In the genomic region with DNA sequence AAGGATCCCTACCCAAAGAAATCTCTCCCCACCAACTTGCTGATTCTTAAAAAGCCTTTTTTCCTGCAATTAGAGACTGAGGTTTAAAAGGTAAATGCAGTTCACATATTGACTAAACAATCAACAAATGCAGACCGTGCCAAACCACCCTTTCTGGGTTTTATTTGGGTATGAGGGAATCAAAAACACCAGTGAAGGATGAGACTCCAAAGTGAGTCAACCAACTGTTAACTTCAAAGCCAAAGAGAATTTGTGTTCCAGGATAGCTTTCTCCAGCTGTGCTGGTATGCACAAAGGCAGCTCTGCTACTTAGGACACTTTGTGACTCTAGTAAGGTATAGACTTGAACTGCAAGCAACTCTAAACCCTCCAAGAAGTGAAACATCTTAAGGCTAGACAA, we compare ENCODE assay signal across 28 cellular contexts. TPM values are rescaled to one million over a fixed set of nuclear protein-coding genes. Genes with fewer than 3 reads are reported as not detected.
"Had no signal": no experiment of that assay in that cellular context is flagged by ENCODE, and none has a peak within 500 bp of the region (broad histone marks: within the 10 kb centered on the region; RNA-seq: fewer than 3 reads in every experiment).

No MANE protein-coding gene starts in this region.

- H3K27ac ChIP-seq: ascending aorta, brain microvascular endothelial cell, cardiac muscle cell, SJSA1 had no signal

- H3K4me3 ChIP-seq: ascending aorta, cardiac muscle cell, K562, SJSA1 had no signal

- H3K9me3 ChIP-seq: ascending aorta, SJSA1 had no signal

- H3K4me3 Mint-ChIP-seq: activated CD8-positive, alpha-beta T cell treated with anti-CD3 and anti-CD28 coated beads, Interleukin-2, amount 10 ng/mL, durations not matched to agents 7 days and 5 days; activated naive CD4-positive, alpha-beta T cell treated with anti-CD3 and anti-CD28 coated beads, Interleukin-2, amount 50 U/mL, for 24 hours; activated T-helper 1 cell treated with anti-CD3 and anti-CD28 coated beads, Interleukin-12 subunit alpha, Interleukin-12 subunit beta, Interleukin-2, Interleukin-4 antibody, amounts not matched to agents 30 ng/mL and 10 ng/mL and 1 ng/mL, durations not matched to agents 14 hours and 24 hours and 36 hours; T-helper 1 cell treated with Interleukin-12 subunit alpha and Interleukin-12 subunit beta and Interleukin-4 antibody, amounts not matched to agents 30 μg/mL and 1 μg/mL, for 36 hours had no signal

- H3K27me3 ChIP-seq: ascending aorta, brain microvascular endothelial cell, cardiac muscle cell, SJSA1 had no signal

- H3K27ac Mint-ChIP-seq: activated CD8-positive, alpha-beta T cell treated with anti-CD3 and anti-CD28 coated beads, Interleukin-2, amount 10 ng/mL, durations not matched to agents 7 days and 5 days; activated naive CD4-positive, alpha-beta T cell treated with anti-CD3 and anti-CD28 coated beads, Interleukin-2, amount 50 U/mL, for 24 hours; activated T-helper 1 cell treated with anti-CD3 and anti-CD28 coated beads, Interleukin-12 subunit alpha, Interleukin-12 subunit beta, Interleukin-2, Interleukin-4 antibody, amounts not matched to agents 30 ng/mL and 10 ng/mL and 1 ng/mL, durations not matched to agents 14 hours and 24 hours and 36 hours; T-helper 1 cell treated with Interleukin-12 subunit alpha and Interleukin-12 subunit beta and Interleukin-4 antibody, amounts not matched to agents 30 μg/mL and 1 μg/mL, for 36 hours had no signal

- ATAC-seq: activated CD8-positive, alpha-beta T cell treated with anti-CD3 and anti-CD28 coated beads, Interleukin-2, amount 10 ng/mL, durations not matched to agents 7 days and 5 days; K562; Panc1; Right ventricle myocardium inferior; SK-N-SH treated with all-trans-retinoic acid at 6 μM for 48 hours had no signal

- DNase-seq: activated CD4-positive, alpha-beta T cell treated with anti-CD3 and anti-CD28 coated beads for 48 hours; activated CD4-positive, alpha-beta T cell treated with anti-CD3 and anti-CD28 coated beads, Interleukin-2, amount 50 U/mL, for 4 hours; activated CD4-positive, CD25-positive, alpha-beta regulatory T cell treated with anti-CD3 and anti-CD28 coated beads, Interleukin-2, amount 50 U/mL, for 72 hours; activated CD8-positive, alpha-beta memory T cell treated with anti-CD3 and anti-CD28 coated beads, Interleukin-2, amount 50 U/mL, for 48 hours; activated CD8-positive, alpha-beta T cell treated with anti-CD3 and anti-CD28 coated beads, Interleukin-2, amount 10 ng/mL, durations not matched to agents 7 days and 5 days; activated effector memory CD4-positive, alpha-beta T cell treated with Interleukin-2 at 50 U/mL for 16 hours; activated naive CD4-positive, alpha-beta T cell; activated T-cell treated with anti-CD3 and anti-CD28 coated beads, Interleukin-2, amount 50 U/mL, for 1 hour; brain microvascular endothelial cell; Karpas-422; MV-4-11; NCI-H1092 treated with DMSO at 0.1 percent for 48 hours; NCI-H1436; NCI-H1694 treated with DMSO at 0.1 percent for 48 hours; NCI-H2029 treated with DMSO at 0.1 percent for 48 hours; NCI-H510A treated with DMSO at 0.1 percent for 48 hours; NCI-H69; RPMI8226 had no signal

- H3K9me3 Mint-ChIP-seq: activated naive CD4-positive, alpha-beta T cell treated with anti-CD3 and anti-CD28 coated beads, Interleukin-2, amount 50 U/mL, for 24 hours; activated T-helper 1 cell treated with anti-CD3 and anti-CD28 coated beads, Interleukin-12 subunit alpha, Interleukin-12 subunit beta, Interleukin-2, Interleukin-4 antibody, amounts not matched to agents 30 ng/mL and 10 ng/mL and 1 ng/mL, durations not matched to agents 14 hours and 24 hours and 36 hours had no signal

- H3K4me1 Mint-ChIP-seq: activated naive CD4-positive, alpha-beta T cell treated with anti-CD3 and anti-CD28 coated beads, Interleukin-2, amount 50 U/mL, for 24 hours had no signal

- H3K36me3 ChIP-seq: ascending aorta, brain microvascular endothelial cell, cardiac muscle cell, SJSA1 had no signal

- H3K27me3 Mint-ChIP-seq: activated naive CD4-positive, alpha-beta T cell treated with anti-CD3 and anti-CD28 coated beads, Interleukin-2, amount 50 U/mL, for 24 hours had no signal

- H3K4me1 ChIP-seq: ascending aorta, SJSA1 had no signal

RNA-seq across cellular contexts. Expression of gene LRR1, which starts 52.0 kb away (rescaled TPM):
- total RNA-seq: ascending aorta had no signal
